Comparison of ENCODE assay signal across 10 cellular contexts in genomic region chr15:70875001-70875782, GRCh38. TPM values are rescaled to one million over a fixed set of nuclear protein-coding genes. Genes with fewer than 3 reads are reported as not detected.
A peak's percentile ranks its signal among the peaks of the same experiment; 100 is the strongest.
DNase-seq lines count a peak whose midpoint lies in the region; ATAC-seq and TF ChIP-seq lines count a peak whose summit lies in the region.
"Had no signal": no experiment of that assay in that cellular context is flagged by ENCODE, and none has a peak within 500 bp of the region (broad histone marks: within the 10 kb centered on the region; RNA-seq: fewer than 3 reads in every experiment).

No MANE protein-coding gene starts in this region.

- ATAC-seq in HG02973 (IDR thresholded peaks at IDR 0.05; ENCODE audit: unreplicated experiment) = no peak

- H3K27ac Mint-ChIP-seq in osteocyte (ENCODE audit: unreplicated experiment) (peak overlapping the region; percentile 20), immature natural killer cell (no peak overlapping the region)
- H3K27ac Mint-ChIP-seq: T-helper 1 cell treated with Interleukin-12 subunit alpha and Interleukin-12 subunit beta and Interleukin-4 antibody, amounts not matched to agents 30 μg/mL and 1 μg/mL, for 36 hours had no signal

- no peak overlapping the region for H3K27ac ChIP-seq in RWPE1

- H3K4me3 ChIP-seq in fibroblast of mammary gland (ENCODE audit: control insufficient read depth, low read depth, low read length) = no peak overlapping the region

- H3K4me3 Mint-ChIP-seq in osteocyte (ENCODE audit: unreplicated experiment) (no peak overlapping the region), immature natural killer cell (no peak overlapping the region)
- H3K4me3 Mint-ChIP-seq: T-helper 1 cell treated with Interleukin-12 subunit alpha and Interleukin-12 subunit beta and Interleukin-4 antibody, amounts not matched to agents 30 μg/mL and 1 μg/mL, for 36 hours had no signal

- H3K36me3 Mint-ChIP-seq in osteocyte (ENCODE audit: unreplicated experiment) (peaks cover 4% of the 10 kb centered on the region), immature natural killer cell (no peaks in the 10 kb centered on the region)

- DNase-seq in EL (peak; percentile 42), RWPE1 (ENCODE audit: low spot score) (no peak), fibroblast of mammary gland (ENCODE audit: low read depth) (peak; percentile 62), osteocyte (ENCODE audit: extremely low spot score, unreplicated experiment) (no peak), islet precursor cell (no peak), immature natural killer cell (no peak), NCI-H187 treated with DMSO at 0.1 percent for 48 hours (lab: John Stamatoyannopoulos, UW) (no peak)
- DNase-seq: right cardiac atrium had no signal

- peak; percentile 81 for TF ChIP-seq CTCF in RWPE1 (conservative IDR thresholded peaks at IDR 0.05; ENCODE audit: low read depth)
- TF ChIP-seq CTCF in fibroblast of mammary gland (conservative IDR thresholded peaks at IDR 0.05; ENCODE audit: control insufficient read depth, insufficient read depth, low read depth, low read length) = peak; percentile 70
- TF ChIP-seq CTCF in osteocyte (IDR thresholded peaks at IDR 0.05) = peak; percentile 83

- H3K27me3 Mint-ChIP-seq in osteocyte (ENCODE audit: unreplicated experiment) = no peaks in the 10 kb centered on the region
- peaks cover 3 to 16% (median 6%) of the 10 kb centered on the region in 3 donors for H3K27me3 Mint-ChIP-seq in immature natural killer cell (ENCODE audit: low read depth in 3 of 3)

- H3K4me1 Mint-ChIP-seq in osteocyte (ENCODE audit: unreplicated experiment) = peaks cover 45% of the 10 kb centered on the region
- no peaks in the 10 kb centered on the region for H3K4me1 Mint-ChIP-seq in immature natural killer cell

- CTCF ChIA-PET in RWPE1 (lab: Yijun Ruan, JAX) = interaction anchor here (0.5 to 1.9 kb wide), 15 partner anchors 16 to 741 kb away, joined by 3 to 25 read pairs (median 4); no protein-coding TSS in a partner anchor

- POLR2A ChIA-PET in RWPE1 (lab: Yijun Ruan, JAX; ENCODE audit: low non-redundant PET) = no interaction called here

- H3K9me3 Mint-ChIP-seq in osteocyte (ENCODE audit: unreplicated experiment) (no peaks in the 10 kb centered on the region), immature natural killer cell (no peaks in the 10 kb centered on the region)
- H3K9me3 Mint-ChIP-seq: T-helper 1 cell treated with Interleukin-12 subunit alpha and Interleukin-12 subunit beta and Interleukin-4 antibody, amounts not matched to agents 30 μg/mL and 1 μg/mL, for 36 hours had no signal

RNA-seq across cellular contexts. Expression of gene THAP10, which starts 17.0 kb away (rescaled TPM):
- 1.5 and 1.7 TPM in 2 replicates for total RNA-seq in osteocyte
- polyA plus RNA-seq in immature natural killer cell = under 1 TPM in 1 of 3 donors, not detected in 2; 0.40 TPM

RNA-seq across cellular contexts. Expression of gene LRRC49, which starts 17.4 kb away (rescaled TPM):
- total RNA-seq in osteocyte = 8.9 and 12.5 TPM in 2 replicates
- polyA plus RNA-seq in immature natural killer cell = under 1 TPM in 1 of 3 donors, not detected in 2; 0.68 TPM

RNA-seq across cellular contexts. Expression of gene LARP6, which starts 21.2 kb away (rescaled TPM):
- total RNA-seq in osteocyte = 119 and 123 TPM in 2 replicates
- polyA plus RNA-seq in immature natural killer cell = not detected

Comparison
In these comparisons a context has a peak if more than half of its experiments do, and no peak if none do; other contexts are left out.
1. DNase-seq: peak in EL (single experiment) and fibroblast of mammary gland (single experiment); none in RWPE1 (single experiment), osteocyte (single experiment), islet precursor cell (single experiment), immature natural killer cell (0 of 3) and NCI-H187 treated with DMSO at 0.1 percent for 48 hours (single experiment).
2. Peak in every context shown above with its lines, with median percentiles within 50 percentile points of each other: CTCF ChIP-seq.